Comparison of ENCODE assay signal across 1 cellular context in genomic region chr2:148643421-148643820, GRCh38.
TF ChIP-seq lines count a peak whose summit lies in the region.

No MANE protein-coding gene starts in this region.

TF ChIP-seq in GM23338, 12 proteins besides CTCF, POLR2A, EP300 and RAD21 (continued from another document):
- TF ChIP-seq ZNF462 (CRISPR knock-in tag; IDR thresholded peaks at IDR 0.05), result no peak
